ENCODE assay signal across 22 cellular contexts in genomic region chr6:99606670-99607415, GRCh38. TPM values are rescaled to one million over a fixed set of nuclear protein-coding genes. Genes with fewer than 3 reads are reported as not detected.
DNase-seq lines count a peak whose midpoint lies in the region; ATAC-seq and TF ChIP-seq lines count a peak whose summit lies in the region.
"Had no signal": no experiment of that assay in that cellular context is flagged by ENCODE, and none has a peak within 500 bp of the region (broad histone marks: within the 10 kb centered on the region; RNA-seq: fewer than 3 reads in every experiment).

PRDM13 (plus strand) TSS chr6:99606833; CDS start chr6:99607035, 202 bp downstream.

- H3K27me3 ChIP-seq in BLaER1 (peaks cover 75% of the 10 kb centered on the region), Panc1 (ENCODE audit: control insufficient read depth, insufficient read depth, low read length) (peaks cover 49% of the 10 kb centered on the region), iPS-15b (ENCODE audit: control insufficient read depth, insufficient read depth, low read length) (peaks cover 100% of the 10 kb centered on the region), adrenal gland (peaks cover 90% of the 10 kb centered on the region)

- H3K27ac Mint-ChIP-seq in naive thymus-derived CD8-positive, alpha-beta T cell = peak within 1 kb of the TSS in 2 of 10 donors; percentile 9 to 29

- peaks cover 16 to 50% (median 41%) of the 10 kb centered on the region in 4 donors for H3K4me1 Mint-ChIP-seq in naive thymus-derived CD8-positive, alpha-beta T cell

- peak; percentile 47; the same call in 1 of the 2 replicates for ATAC-seq in Panc1
- ATAC-seq in naive thymus-derived CD8-positive, alpha-beta T cell = no peak
- ATAC-seq: pancreas; stimulated activated naive CD8-positive, alpha-beta T cell treated with anti-CD3 and anti-CD28 coated beads, Interleukin-15, amount 100 ng/mL, for 72 hours had no signal

- H3K9me3 ChIP-seq in BLaER1 = peaks cover 62% of the 10 kb centered on the region
- H3K9me3 ChIP-seq in Panc1 (ENCODE audit: control insufficient read depth, insufficient read depth, low read depth, low read length) = no peaks in the 10 kb centered on the region
- H3K9me3 ChIP-seq in iPS-15b (ENCODE audit: control insufficient read depth, insufficient read depth, low read length) = no peaks in the 10 kb centered on the region
- H3K9me3 ChIP-seq in adrenal gland (replicated peaks in 1 of 3) = no peaks in the 10 kb centered on the region
- H3K9me3 ChIP-seq: pancreas had no signal

- H3K27me3 Mint-ChIP-seq in naive thymus-derived CD8-positive, alpha-beta T cell = peaks cover 62 to 98% (median 86%) of the 10 kb centered on the region in 5 donors

- peaks cover 0 to 25% (median 11%) of the 10 kb centered on the region in 9 donors for H3K9me3 Mint-ChIP-seq in naive thymus-derived CD8-positive, alpha-beta T cell
- H3K9me3 Mint-ChIP-seq: stimulated activated naive CD8-positive, alpha-beta T cell treated with anti-CD3 and anti-CD28 coated beads, Interleukin-15, amount 100 ng/mL, for 72 hours had no signal

- 0 out of 2 replicates have a peak, but pooled peaks cover 19% of the 10 kb centered on the region for H4K20me1 ChIP-seq in BLaER1

- H3K9ac ChIP-seq in BLaER1 (no peak within 1 kb of the TSS), iPS-15b (ENCODE audit: low read depth, low read length) (no peak within 1 kb of the TSS)

- no peak within 1 kb of the TSS for H3K4me2 ChIP-seq in BLaER1

- TF ChIP-seq POLR2A in adrenal gland (IDR thresholded peaks at IDR 0.05) = no peak

- POLR2A ChIA-PET in Panc1 (lab: Charles Lee) = no interaction called here
- POLR2A ChIA-PET in naive thymus-derived CD8-positive, alpha-beta T cell (lab: Charles Lee) = no interaction called here

- TF ChIP-seq CTCF in Panc1 (IDR thresholded peaks at IDR 0.05) = no peak
- no peak for TF ChIP-seq CTCF in adrenal gland (IDR thresholded peaks at IDR 0.05)

- H3K4me3 ChIP-seq in BLaER1 (peak within 1 kb of the TSS; percentile 15; the same call in 1 of the 2 replicates), Panc1 (ENCODE audit: low read depth in 2 of 2, low read length in 2 of 2) (no peak within 1 kb of the TSS), iPS-15b (ENCODE audit: low read depth, low read length) (peak within 1 kb of the TSS; percentile 26), adrenal gland (no peak within 1 kb of the TSS)
- H3K4me3 ChIP-seq: pancreas, skin epidermis had no signal

- CTCF ChIA-PET in Panc1 (lab: Charles Lee) = no interaction called here

- peak within 1 kb of the TSS in 2 of 10 donors; percentile 22 to 48 for H3K4me3 Mint-ChIP-seq in naive thymus-derived CD8-positive, alpha-beta T cell

- no TSS peak for BruUV-seq in Panc1 (replicated peaks; lab: Mats Ljungman, UMichigan)

- no peak within 1 kb of the TSS for H3K27ac ChIP-seq in BLaER1
- no peak within 1 kb of the TSS for H3K27ac ChIP-seq in Panc1 (ENCODE audit: low read length)
- H3K27ac ChIP-seq in adrenal gland = no peak within 1 kb of the TSS
- H3K27ac ChIP-seq: pancreas, skin epidermis had no signal

- peaks cover 2 to 18% (median 14%) of the 10 kb centered on the region in 3 donors for H3K36me3 Mint-ChIP-seq in naive thymus-derived CD8-positive, alpha-beta T cell

- H3K4me1 ChIP-seq in BLaER1 = peaks cover 21% of the 10 kb centered on the region
- H3K4me1 ChIP-seq in Panc1 (ENCODE audit: control insufficient read depth, insufficient read depth, low read length) = no peaks in the 10 kb centered on the region
- H3K4me1 ChIP-seq in iPS-15b (ENCODE audit: control insufficient read depth, insufficient read depth, low read length) = peaks cover 7% of the 10 kb centered on the region
- H3K4me1 ChIP-seq in adrenal gland (replicated peaks in 1 of 2) = peaks cover 12 to 23% of the 10 kb centered on the region in 2 donors

- in situ Hi-C loops in Panc1 (cut with HindIII; ENCODE audit: low pct_unique_long_range_greater_than_20kb, low sequenced_read_pairs) = no loop called here

- intact Hi-C loops in Panc1 (cut with micrococcal nuclease; ENCODE audit: unreplicated experiment) (no loop called here), adrenal gland (cut with DNase I) (no loop called here)

- 4 to 12% (median 4%) methylated on average over 22 to 54 of the region's 54 CpGs for WGBS in adrenal gland, 4 donors

- no peaks in the 10 kb centered on the region for H3K36me3 ChIP-seq in BLaER1
- H3K36me3 ChIP-seq in Panc1 (ENCODE audit: control insufficient read depth, insufficient read depth, low read length) = no peaks in the 10 kb centered on the region
- no peaks in the 10 kb centered on the region for H3K36me3 ChIP-seq in iPS-15b (ENCODE audit: control insufficient read depth, insufficient read depth, low read length)
- H3K36me3 ChIP-seq in adrenal gland (replicated peaks in 1 of 2) = no peaks in the 10 kb centered on the region
- H3K36me3 ChIP-seq: pancreas had no signal

- DNase-seq in NCI-H345 (lab: John Stamatoyannopoulos, UW) (peak; percentile 19), NCI-H345 treated with DMSO at 0.1 percent for 48 hours (lab: John Stamatoyannopoulos, UW; ENCODE audit: unreplicated experiment) (no peak), Panc1 (ENCODE audit: low read depth, low spot score) (no peak), occipital lobe (lab: John Stamatoyannopoulos, UW) (no peak), adrenal gland (no peak)
- DNase-seq in naive thymus-derived CD8-positive, alpha-beta T cell = no peak
- DNase-seq: activated CD4-positive, alpha-beta T cell treated with anti-CD3 and anti-CD28 coated beads for 4 hours; activated effector memory CD4-positive, alpha-beta T cell treated with anti-CD3 and anti-CD28 coated beads, Interleukin-2, amount 50 U/mL, for 16 hours; Calu3; effector CD4-positive, alpha-beta T cell; foreskin fibroblast; mammary epithelial cell; MV-4-11 had no signal

RNA-seq across cellular contexts. Expression of gene PRDM13, which starts in this region (rescaled TPM):
- total RNA-seq in Panc1 (2021; ENCODE audit: unreplicated experiment) (not detected), occipital lobe (not detected), adrenal gland (not detected)
- not detected for polyA plus RNA-seq in Panc1 (2012; ENCODE audit: insufficient read length)
- total RNA-seq in naive thymus-derived CD8-positive, alpha-beta T cell = not detected
- polyA plus RNA-seq in naive thymus-derived CD8-positive, alpha-beta T cell = not detected
- not detected for polyA plus RNA-seq in adrenal gland
- total RNA-seq: bronchial epithelial cell; HT1080; mammary epithelial cell; RPMI7951; T-helper 1 cell treated with Interleukin-12 subunit alpha and Interleukin-12 subunit beta and Interleukin-4 antibody, amounts not matched to agents 30 ng/mL and 1 ng/mL, for 36 hours had no signal
- polyA plus RNA-seq: mammary epithelial cell, pancreas had no signal

Comparison
In these comparisons a context has a peak if more than half of its experiments do, and no peak if none do; other contexts are left out.
1. Peak in ATAC-seq in Panc1; RNA of the gene not detected or under 1 TPM.
2. H3K4me3 ChIP-seq: peak in BLaER1 (single experiment) and iPS-15b (single experiment); none in Panc1 (0 of 2) and adrenal gland (0 of 4).